ENCODE assay signal across 19 cellular contexts in the genomic region with DNA sequence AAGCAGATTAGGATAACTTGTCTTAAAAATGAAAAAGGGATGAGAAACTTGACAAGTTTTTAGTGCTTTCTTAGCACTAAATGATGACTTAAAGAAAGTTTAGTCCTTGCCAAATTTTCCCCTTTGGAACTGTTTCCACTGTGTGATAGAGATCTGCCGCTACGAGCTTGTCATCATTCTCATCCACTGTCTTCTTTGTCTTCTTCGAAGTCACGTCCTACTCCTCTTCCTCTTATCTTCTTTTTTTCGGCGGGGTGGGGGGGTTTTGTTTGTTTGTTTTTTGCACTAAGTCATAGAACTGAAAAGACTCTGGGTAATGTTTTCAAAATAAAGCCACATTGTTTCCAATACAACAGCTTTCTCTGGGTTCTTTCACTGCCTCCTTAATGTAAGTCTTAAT.
"Had no signal": no experiment of that assay in that cellular context is flagged by ENCODE, and none has a peak within 500 bp of the region (broad histone marks: within the 10 kb centered on the region; RNA-seq: fewer than 3 reads in every experiment).

No MANE protein-coding gene starts in this region.

- H3K27me3 Mint-ChIP-seq: naive B cell had no signal

- FAIRE-seq: frontal cortex, islet of Langerhans, urothelium cell line had no signal

- DNase-seq: cerebellar nuclear complex; colonic mucosa; effector CD4-positive, alpha-beta T cell; endodermal cell; heart left ventricle; hypothalamus; kidney glomerular epithelial cell; mesendoderm; naive B cell; nucleus accumbens; stimulated activated CD4-positive, alpha-beta T cell treated with anti-CD3 and anti-CD28 coated beads, Interleukin-2, amount 100 ng/mL, for 24 hours; stimulated activated CD4-positive, alpha-beta T cell treated with anti-CD3 and anti-CD28 coated beads, Interleukin-4, amount 100 ng/mL, for 4 hours; stimulated activated naive CD4-positive, alpha-beta T cell; trophoblast cell had no signal

- H3K36me3 ChIP-seq: colonic mucosa had no signal

- H3K4me1 Mint-ChIP-seq: neural crest cell had no signal

- H3K9me3 ChIP-seq: colonic mucosa, heart left ventricle had no signal

- H3K27ac ChIP-seq: colonic mucosa, heart left ventricle had no signal

- ATAC-seq: heart left ventricle, sciatic nerve had no signal

- H3K4me1 ChIP-seq: colonic mucosa had no signal

- H3K4me3 Mint-ChIP-seq: endodermal cell, naive B cell, neural crest cell had no signal

- H3K9me3 Mint-ChIP-seq: endodermal cell, naive B cell, neural crest cell had no signal

- H3K27ac Mint-ChIP-seq: endodermal cell had no signal

- H3K27me3 ChIP-seq: colonic mucosa, heart left ventricle had no signal

- H3K4me3 ChIP-seq: colonic mucosa, heart left ventricle had no signal
